2 cellular contexts compared by ENCODE assay signal in the genomic region with DNA sequence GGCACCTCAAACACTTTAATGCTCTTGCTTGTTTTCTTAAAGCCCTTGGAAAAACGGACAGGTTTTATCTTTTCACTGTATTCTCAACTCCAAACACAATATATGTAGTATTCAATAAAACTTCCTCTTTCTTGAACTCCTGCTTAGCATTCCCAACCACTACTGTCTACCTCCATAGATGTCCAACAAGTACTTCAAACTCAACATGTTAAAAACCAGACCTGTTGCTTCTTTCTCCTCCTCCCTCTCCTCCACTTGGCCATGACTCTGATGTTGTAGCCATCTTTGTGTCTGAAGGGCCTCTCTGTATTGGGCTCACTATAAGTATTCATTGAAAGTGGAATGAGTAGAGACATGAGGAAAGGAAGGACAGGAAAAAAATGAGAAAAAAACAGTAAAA.
TF ChIP-seq lines count a peak whose summit lies in the region.

No MANE protein-coding gene starts in this region.

TF ChIP-seq in A549, 52 proteins besides CTCF, POLR2A, EP300 and RAD21:
- TF ChIP-seq E2F6 (IDR thresholded peaks at IDR 0.05; ENCODE audit: borderline replicate concordance, low read depth), result no peak
- no peak for TF ChIP-seq KDM5A (IDR thresholded peaks at IDR 0.05)
- TF ChIP-seq REST (IDR thresholded peaks at IDR 0.05), result no peak
- no peak for TF ChIP-seq HEYL (CRISPR knock-in tag; IDR thresholded peaks at IDR 0.05)
- no peak for TF ChIP-seq ZFP36 (IDR thresholded peaks at IDR 0.05; ENCODE audit: borderline replicate concordance, partially characterized antibody)
- TF ChIP-seq BHLHE40 (IDR thresholded peaks at IDR 0.05; ENCODE audit: low read depth, low read length), result no peak
- TF ChIP-seq NPAS2 (CRISPR knock-in tag; IDR thresholded peaks at IDR 0.05; ENCODE audit: borderline replicate concordance), result no peak
- no peak for TF ChIP-seq KDM1A (IDR thresholded peaks at IDR 0.05; ENCODE audit: low read depth)
- TF ChIP-seq JUN (IDR thresholded peaks at IDR 0.05), result no peak
- TF ChIP-seq, protein P1, sequence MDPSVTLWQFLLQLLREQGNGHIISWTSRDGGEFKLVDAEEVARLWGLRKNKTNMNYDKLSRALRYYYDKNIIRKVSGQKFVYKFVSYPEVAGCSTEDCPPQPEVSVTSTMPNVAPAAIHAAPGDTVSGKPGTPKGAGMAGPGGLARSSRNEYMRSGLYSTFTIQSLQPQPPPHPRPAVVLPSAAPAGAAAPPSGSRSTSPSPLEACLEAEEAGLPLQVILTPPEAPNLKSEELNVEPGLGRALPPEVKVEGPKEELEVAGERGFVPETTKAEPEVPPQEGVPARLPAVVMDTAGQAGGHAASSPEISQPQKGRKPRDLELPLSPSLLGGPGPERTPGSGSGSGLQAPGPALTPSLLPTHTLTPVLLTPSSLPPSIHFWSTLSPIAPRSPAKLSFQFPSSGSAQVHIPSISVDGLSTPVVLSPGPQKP (IDR thresholded peaks at IDR 0.05; ENCODE audit: low read depth, low read length), result no peak
- TF ChIP-seq FOXS1 (CRISPR knock-in tag; IDR thresholded peaks at IDR 0.05), result no peak
- TF ChIP-seq RNF2 (IDR thresholded peaks at IDR 0.05; ENCODE audit: borderline replicate concordance, low read depth), result no peak
- TF ChIP-seq, protein P2, sequence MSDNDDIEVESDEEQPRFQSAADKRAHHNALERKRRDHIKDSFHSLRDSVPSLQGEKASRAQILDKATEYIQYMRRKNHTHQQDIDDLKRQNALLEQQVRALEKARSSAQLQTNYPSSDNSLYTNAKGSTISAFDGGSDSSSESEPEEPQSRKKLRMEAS (IDR thresholded peaks at IDR 0.05), result no peak
- TF ChIP-seq RFX5 (IDR thresholded peaks at IDR 0.05), result no peak
- TF ChIP-seq FOSB (CRISPR knock-in tag; IDR thresholded peaks at IDR 0.05), result no peak
- no peak for TF ChIP-seq CBX2 (IDR thresholded peaks at IDR 0.05; ENCODE audit: borderline replicate concordance, low read depth)
- no peak for TF ChIP-seq ESRRA (IDR thresholded peaks at IDR 0.05; ENCODE audit: borderline replicate concordance, low read length)

TF ChIP-seq in HEK293, 187 proteins besides CTCF, POLR2A, EP300 and RAD21:
- TF ChIP-seq SCRT1 (tag by site-specific recombination; IDR thresholded peaks at IDR 0.05; ENCODE audit: borderline replicate concordance), result peak; percentile 98
- no peak for TF ChIP-seq ZFP3 (tag by site-specific recombination; IDR thresholded peaks at IDR 0.05; ENCODE audit: low read depth)
- TF ChIP-seq ZNF121 (tag by site-specific recombination; IDR thresholded peaks at IDR 0.05), result no peak
- TF ChIP-seq SCRT2 (tag by site-specific recombination; IDR thresholded peaks at IDR 0.05), result peak; percentile 98
